In the genomic region with DNA sequence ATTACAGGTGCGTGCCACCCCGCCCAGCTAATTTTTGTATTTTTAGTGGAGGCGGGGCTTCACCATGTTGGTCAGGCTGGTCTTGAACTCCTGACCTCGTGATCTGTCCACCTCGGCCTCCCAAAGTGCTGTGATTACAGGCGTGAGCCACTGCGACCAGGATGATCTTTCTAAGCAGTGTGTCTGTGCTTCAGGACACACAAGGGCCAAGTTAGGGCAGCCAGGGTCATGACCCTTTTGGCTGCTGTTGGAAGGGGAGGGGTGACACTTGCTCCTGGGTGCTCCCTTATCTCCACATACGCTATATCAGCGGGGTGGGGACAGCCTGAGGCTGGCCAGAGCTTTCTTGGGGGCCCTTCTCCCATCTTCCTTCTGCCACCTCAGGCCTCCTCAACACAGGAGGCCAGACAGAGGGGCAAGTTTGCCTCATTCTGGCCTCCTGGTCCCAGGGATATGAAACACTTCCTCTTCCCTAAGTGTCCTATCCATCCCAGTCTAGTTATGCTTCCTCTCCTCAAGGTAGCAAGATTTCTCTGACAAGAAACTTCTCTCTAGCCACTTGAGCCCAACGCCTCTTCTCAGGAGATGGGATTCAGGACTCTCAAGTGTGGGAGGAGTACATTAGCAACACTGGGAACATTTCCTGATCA, we compare ENCODE assay signal across 1 cellular context.
TF ChIP-seq lines count a peak whose summit lies in the region.

No MANE protein-coding gene starts in this region.

TF ChIP-seq in K562, 482 proteins besides CTCF, POLR2A, EP300 and RAD21 (continued from another document and continues in another):
- TF ChIP-seq, protein P1, sequence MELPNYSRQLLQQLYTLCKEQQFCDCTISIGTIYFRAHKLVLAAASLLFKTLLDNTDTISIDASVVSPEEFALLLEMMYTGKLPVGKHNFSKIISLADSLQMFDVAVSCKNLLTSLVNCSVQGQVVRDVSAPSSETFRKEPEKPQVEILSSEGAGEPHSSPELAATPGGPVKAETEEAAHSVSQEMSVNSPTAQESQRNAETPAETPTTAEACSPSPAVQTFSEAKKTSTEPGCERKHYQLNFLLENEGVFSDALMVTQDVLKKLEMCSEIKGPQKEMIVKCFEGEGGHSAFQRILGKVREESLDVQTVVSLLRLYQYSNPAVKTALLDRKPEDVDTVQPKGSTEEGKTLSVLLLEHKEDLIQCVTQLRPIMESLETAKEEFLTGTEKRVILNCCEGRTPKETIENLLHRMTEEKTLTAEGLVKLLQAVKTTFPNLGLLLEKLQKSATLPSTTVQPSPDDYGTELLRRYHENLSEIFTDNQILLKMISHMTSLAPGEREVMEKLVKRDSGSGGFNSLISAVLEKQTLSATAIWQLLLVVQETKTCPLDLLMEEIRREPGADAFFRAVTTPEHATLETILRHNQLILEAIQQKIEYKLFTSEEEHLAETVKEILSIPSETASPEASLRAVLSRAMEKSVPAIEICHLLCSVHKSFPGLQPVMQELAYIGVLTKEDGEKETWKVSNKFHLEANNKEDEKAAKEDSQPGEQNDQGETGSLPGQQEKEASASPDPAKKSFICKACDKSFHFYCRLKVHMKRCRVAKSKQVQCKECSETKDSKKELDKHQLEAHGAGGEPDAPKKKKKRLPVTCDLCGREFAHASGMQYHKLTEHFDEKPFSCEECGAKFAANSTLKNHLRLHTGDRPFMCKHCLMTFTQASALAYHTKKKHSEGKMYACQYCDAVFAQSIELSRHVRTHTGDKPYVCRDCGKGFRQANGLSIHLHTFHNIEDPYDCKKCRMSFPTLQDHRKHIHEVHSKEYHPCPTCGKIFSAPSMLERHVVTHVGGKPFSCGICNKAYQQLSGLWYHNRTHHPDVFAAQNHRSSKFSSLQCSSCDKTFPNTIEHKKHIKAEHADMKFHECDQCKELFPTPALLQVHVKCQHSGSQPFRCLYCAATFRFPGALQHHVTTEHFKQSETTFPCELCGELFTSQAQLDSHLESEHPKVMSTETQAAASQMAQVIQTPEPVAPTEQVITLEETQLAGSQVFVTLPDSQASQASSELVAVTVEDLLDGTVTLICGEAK (IDR thresholded peaks at IDR 0.05): no peak
- TF ChIP-seq, protein P1 (CRISPR knock-in tag; IDR thresholded peaks at IDR 0.05): no peak
- no peak for TF ChIP-seq RBM15 (IDR thresholded peaks at IDR 0.05; ENCODE audit: insufficient read depth, low read length)
- TF ChIP-seq, protein P2, sequence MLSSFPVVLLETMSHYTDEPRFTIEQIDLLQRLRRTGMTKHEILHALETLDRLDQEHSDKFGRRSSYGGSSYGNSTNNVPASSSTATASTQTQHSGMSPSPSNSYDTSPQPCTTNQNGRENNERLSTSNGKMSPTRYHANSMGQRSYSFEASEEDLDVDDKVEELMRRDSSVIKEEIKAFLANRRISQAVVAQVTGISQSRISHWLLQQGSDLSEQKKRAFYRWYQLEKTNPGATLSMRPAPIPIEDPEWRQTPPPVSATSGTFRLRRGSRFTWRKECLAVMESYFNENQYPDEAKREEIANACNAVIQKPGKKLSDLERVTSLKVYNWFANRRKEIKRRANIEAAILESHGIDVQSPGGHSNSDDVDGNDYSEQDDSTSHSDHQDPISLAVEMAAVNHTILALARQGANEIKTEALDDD (IDR thresholded peaks at IDR 0.05): no peak
- TF ChIP-seq ZNF316 (IDR thresholded peaks at IDR 0.05): no peak
- peak; percentile 59 for TF ChIP-seq CBFA2T3 (IDR thresholded peaks at IDR 0.05)
- TF ChIP-seq, protein P3, sequence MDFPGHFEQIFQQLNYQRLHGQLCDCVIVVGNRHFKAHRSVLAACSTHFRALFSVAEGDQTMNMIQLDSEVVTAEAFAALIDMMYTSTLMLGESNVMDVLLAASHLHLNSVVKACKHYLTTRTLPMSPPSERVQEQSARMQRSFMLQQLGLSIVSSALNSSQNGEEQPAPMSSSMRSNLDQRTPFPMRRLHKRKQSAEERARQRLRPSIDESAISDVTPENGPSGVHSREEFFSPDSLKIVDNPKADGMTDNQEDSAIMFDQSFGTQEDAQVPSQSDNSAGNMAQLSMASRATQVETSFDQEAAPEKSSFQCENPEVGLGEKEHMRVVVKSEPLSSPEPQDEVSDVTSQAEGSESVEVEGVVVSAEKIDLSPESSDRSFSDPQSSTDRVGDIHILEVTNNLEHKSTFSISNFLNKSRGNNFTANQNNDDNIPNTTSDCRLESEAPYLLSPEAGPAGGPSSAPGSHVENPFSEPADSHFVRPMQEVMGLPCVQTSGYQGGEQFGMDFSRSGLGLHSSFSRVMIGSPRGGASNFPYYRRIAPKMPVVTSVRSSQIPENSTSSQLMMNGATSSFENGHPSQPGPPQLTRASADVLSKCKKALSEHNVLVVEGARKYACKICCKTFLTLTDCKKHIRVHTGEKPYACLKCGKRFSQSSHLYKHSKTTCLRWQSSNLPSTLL (IDR thresholded peaks at IDR 0.05): no peak
- TF ChIP-seq, protein P4, sequence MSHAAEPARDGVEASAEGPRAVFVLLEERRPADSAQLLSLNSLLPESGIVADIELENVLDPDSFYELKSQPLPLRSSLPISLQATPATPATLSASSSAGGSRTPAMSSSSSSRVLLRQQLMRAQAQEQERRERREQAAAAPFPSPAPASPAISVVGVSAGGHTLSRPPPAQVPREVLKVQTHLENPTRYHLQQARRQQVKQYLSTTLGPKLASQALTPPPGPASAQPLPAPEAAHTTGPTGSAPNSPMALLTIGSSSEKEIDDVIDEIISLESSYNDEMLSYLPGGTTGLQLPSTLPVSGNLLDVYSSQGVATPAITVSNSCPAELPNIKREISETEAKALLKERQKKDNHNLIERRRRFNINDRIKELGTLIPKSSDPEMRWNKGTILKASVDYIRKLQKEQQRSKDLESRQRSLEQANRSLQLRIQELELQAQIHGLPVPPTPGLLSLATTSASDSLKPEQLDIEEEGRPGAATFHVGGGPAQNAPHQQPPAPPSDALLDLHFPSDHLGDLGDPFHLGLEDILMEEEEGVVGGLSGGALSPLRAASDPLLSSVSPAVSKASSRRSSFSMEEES (CRISPR knock-in tag; IDR thresholded peaks at IDR 0.05): peak; percentile 37; the same call in 1 of the 2 replicates
- TF ChIP-seq, protein P5, sequence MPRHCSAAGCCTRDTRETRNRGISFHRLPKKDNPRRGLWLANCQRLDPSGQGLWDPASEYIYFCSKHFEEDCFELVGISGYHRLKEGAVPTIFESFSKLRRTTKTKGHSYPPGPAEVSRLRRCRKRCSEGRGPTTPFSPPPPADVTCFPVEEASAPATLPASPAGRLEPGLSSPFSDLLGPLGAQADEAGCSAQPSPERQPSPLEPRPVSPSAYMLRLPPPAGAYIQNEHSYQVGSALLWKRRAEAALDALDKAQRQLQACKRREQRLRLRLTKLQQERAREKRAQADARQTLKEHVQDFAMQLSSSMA (CRISPR knock-in tag; IDR thresholded peaks at IDR 0.05): no peak
- TF ChIP-seq L3MBTL2 (IDR thresholded peaks at IDR 0.05): 0 out of 2 replicates have a peak, but pooled peaks have one; percentile 29
- TF ChIP-seq DMBX1 (CRISPR knock-in tag; IDR thresholded peaks at IDR 0.05; ENCODE audit: borderline replicate concordance): no peak
- peak; percentile 54; the same call in 1 of the 2 replicates for TF ChIP-seq NCOR1 (IDR thresholded peaks at IDR 0.05)
- 0 out of 2 replicates have a peak, but pooled peaks have one; percentile 16 for TF ChIP-seq SOX6 (IDR thresholded peaks at IDR 0.05)
- TF ChIP-seq MTA3 (IDR thresholded peaks at IDR 0.05; ENCODE audit: borderline replicate concordance): 0 out of 2 replicates have a peak, but pooled peaks have one; percentile 37
- TF ChIP-seq MTA2 (IDR thresholded peaks at IDR 0.05; ENCODE audit: low read depth): no peak
- TF ChIP-seq, protein P6, sequence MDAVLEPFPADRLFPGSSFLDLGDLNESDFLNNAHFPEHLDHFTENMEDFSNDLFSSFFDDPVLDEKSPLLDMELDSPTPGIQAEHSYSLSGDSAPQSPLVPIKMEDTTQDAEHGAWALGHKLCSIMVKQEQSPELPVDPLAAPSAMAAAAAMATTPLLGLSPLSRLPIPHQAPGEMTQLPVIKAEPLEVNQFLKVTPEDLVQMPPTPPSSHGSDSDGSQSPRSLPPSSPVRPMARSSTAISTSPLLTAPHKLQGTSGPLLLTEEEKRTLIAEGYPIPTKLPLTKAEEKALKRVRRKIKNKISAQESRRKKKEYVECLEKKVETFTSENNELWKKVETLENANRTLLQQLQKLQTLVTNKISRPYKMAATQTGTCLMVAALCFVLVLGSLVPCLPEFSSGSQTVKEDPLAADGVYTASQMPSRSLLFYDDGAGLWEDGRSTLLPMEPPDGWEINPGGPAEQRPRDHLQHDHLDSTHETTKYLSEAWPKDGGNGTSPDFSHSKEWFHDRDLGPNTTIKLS (IDR thresholded peaks at IDR 0.05; ENCODE audit: borderline replicate concordance, low read depth): 0 out of 2 replicates have a peak, but pooled peaks have one; percentile 29
- TF ChIP-seq, protein P7, sequence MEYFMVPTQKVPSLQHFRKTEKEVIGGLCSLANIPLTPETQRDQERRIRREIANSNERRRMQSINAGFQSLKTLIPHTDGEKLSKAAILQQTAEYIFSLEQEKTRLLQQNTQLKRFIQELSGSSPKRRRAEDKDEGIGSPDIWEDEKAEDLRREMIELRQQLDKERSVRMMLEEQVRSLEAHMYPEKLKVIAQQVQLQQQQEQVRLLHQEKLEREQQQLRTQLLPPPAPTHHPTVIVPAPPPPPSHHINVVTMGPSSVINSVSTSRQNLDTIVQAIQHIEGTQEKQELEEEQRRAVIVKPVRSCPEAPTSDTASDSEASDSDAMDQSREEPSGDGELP (CRISPR knock-in tag; IDR thresholded peaks at IDR 0.05; ENCODE audit: borderline replicate concordance): peak; percentile 44; the same call in 1 of the 2 replicates
- no peak for TF ChIP-seq ZNF445 (CRISPR knock-in tag; IDR thresholded peaks at IDR 0.05; ENCODE audit: low read depth)
- TF ChIP-seq EHMT2 (IDR thresholded peaks at IDR 0.05): no peak
- no peak for TF ChIP-seq EWSR1 (IDR thresholded peaks at IDR 0.05; ENCODE audit: borderline replicate concordance, low read depth, partially characterized antibody)
- TF ChIP-seq ZKSCAN3 (CRISPR knock-in tag; IDR thresholded peaks at IDR 0.05): no peak
- TF ChIP-seq, protein P8, sequence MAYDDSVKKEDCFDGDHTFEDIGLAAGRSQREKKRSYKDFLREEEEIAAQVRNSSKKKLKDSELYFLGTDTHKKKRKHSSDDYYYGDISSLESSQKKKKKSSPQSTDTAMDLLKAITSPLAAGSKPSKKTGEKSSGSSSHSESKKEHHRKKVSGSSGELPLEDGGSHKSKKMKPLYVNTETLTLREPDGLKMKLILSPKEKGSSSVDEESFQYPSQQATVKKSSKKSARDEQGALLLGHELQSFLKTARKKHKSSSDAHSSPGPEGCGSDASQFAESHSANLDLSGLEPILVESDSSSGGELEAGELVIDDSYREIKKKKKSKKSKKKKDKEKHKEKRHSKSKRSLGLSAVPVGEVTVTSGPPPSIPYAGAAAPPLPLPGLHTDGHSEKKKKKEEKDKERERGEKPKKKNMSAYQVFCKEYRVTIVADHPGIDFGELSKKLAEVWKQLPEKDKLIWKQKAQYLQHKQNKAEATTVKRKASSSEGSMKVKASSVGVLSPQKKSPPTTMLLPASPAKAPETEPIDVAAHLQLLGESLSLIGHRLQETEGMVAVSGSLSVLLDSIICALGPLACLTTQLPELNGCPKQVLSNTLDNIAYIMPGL (CRISPR knock-in tag; IDR thresholded peaks at IDR 0.05): 0 out of 2 replicates have a peak, but pooled peaks have one; percentile 31
- no peak for TF ChIP-seq ZNF143 (CRISPR knock-in tag; IDR thresholded peaks at IDR 0.05)
- no peak for TF ChIP-seq POLR3G (IDR thresholded peaks at IDR 0.05; ENCODE audit: extremely low read depth, insufficient read length, insufficient replicate concordance)
- no peak for TF ChIP-seq ZNF551 (CRISPR knock-in tag; IDR thresholded peaks at IDR 0.05)
- peak; percentile 84 for TF ChIP-seq NR2C1 (IDR thresholded peaks at IDR 0.05)
- peak; percentile 93 for TF ChIP-seq NR2C1 (tag; IDR thresholded peaks at IDR 0.05)
- TF ChIP-seq, protein P9, sequence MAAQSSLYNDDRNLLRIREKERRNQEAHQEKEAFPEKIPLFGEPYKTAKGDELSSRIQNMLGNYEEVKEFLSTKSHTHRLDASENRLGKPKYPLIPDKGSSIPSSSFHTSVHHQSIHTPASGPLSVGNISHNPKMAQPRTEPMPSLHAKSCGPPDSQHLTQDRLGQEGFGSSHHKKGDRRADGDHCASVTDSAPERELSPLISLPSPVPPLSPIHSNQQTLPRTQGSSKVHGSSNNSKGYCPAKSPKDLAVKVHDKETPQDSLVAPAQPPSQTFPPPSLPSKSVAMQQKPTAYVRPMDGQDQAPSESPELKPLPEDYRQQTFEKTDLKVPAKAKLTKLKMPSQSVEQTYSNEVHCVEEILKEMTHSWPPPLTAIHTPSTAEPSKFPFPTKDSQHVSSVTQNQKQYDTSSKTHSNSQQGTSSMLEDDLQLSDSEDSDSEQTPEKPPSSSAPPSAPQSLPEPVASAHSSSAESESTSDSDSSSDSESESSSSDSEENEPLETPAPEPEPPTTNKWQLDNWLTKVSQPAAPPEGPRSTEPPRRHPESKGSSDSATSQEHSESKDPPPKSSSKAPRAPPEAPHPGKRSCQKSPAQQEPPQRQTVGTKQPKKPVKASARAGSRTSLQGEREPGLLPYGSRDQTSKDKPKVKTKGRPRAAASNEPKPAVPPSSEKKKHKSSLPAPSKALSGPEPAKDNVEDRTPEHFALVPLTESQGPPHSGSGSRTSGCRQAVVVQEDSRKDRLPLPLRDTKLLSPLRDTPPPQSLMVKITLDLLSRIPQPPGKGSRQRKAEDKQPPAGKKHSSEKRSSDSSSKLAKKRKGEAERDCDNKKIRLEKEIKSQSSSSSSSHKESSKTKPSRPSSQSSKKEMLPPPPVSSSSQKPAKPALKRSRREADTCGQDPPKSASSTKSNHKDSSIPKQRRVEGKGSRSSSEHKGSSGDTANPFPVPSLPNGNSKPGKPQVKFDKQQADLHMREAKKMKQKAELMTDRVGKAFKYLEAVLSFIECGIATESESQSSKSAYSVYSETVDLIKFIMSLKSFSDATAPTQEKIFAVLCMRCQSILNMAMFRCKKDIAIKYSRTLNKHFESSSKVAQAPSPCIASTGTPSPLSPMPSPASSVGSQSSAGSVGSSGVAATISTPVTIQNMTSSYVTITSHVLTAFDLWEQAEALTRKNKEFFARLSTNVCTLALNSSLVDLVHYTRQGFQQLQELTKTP (IDR thresholded peaks at IDR 0.05; ENCODE audit: low read depth in 1 of 2, partially characterized antibody in 2 of 2): no peak
